17 cellular contexts compared by ENCODE assay signal in the genomic region with DNA sequence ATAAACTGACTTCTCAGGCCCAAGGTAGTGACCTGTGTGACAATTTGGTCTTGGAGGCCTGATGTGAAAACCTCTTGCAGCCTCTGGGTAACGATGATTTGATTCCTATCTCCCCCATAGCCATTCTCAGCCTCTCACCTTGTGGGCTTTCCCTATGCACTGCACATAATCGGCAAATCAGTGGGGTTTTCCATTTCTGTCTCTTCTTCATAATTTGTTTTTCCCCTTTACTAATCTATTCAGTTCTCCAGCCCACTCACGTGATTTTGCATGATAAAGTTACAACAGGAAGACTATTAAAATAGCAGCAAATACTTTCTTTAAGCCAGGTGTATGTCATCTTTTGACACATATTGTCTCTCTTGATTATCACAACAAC.
DNase-seq lines count a peak whose midpoint lies in the region; ATAC-seq and TF ChIP-seq lines count a peak whose summit lies in the region.
"Had no signal": no experiment of that assay in that cellular context is flagged by ENCODE, and none has a peak within 500 bp of the region (broad histone marks: within the 10 kb centered on the region; RNA-seq: fewer than 3 reads in every experiment).

No MANE protein-coding gene starts in this region.

- H3K27ac Mint-ChIP-seq in Caco-2 (ENCODE audit: unreplicated experiment) (peak overlapping the region; percentile 72), endothelial cell (ENCODE audit: unreplicated experiment) (no peak overlapping the region)
- H3K27ac Mint-ChIP-seq in naive thymus-derived CD4-positive, alpha-beta T cell = no peak overlapping the region

- BruUV-seq in Caco-2 (replicated peaks; lab: Mats Ljungman, UMichigan) = no TSS peak

- no peaks in the 10 kb centered on the region for H3K27me3 ChIP-seq in Caco-2 (replicated peaks; ENCODE audit: control insufficient read depth, insufficient read depth, low read length)
- H3K27me3 ChIP-seq in SJSA1 (replicated peaks) = no peaks in the 10 kb centered on the region
- no peaks in the 10 kb centered on the region for H3K27me3 ChIP-seq in naive thymus-derived CD4-positive, alpha-beta T cell (ENCODE audit: control insufficient read depth in 2 of 2, insufficient read depth in 2 of 2, low read length in 2 of 2)
- H3K27me3 ChIP-seq: cardiac muscle cell had no signal

- ATAC-seq in GM18861 (IDR thresholded peaks at IDR 0.05; ENCODE audit: unreplicated experiment) (peak; percentile 29), HG02798 (IDR thresholded peaks at IDR 0.05; ENCODE audit: poor library complexity, unreplicated experiment) (peak; percentile 44)
- no peak for ATAC-seq in naive thymus-derived CD4-positive, alpha-beta T cell

- POLR2A ChIA-PET in Caco-2 (lab: Charles Lee) = no interaction called here
- POLR2A ChIA-PET in naive thymus-derived CD4-positive, alpha-beta T cell (lab: Charles Lee) = no interaction called here

- DNase-seq in Caco-2 (no peak), SJSA1 (ENCODE audit: low read depth in 1 of 2, low spot score in 2 of 2) (no peak), NCI-H69 (lab: John Stamatoyannopoulos, UW) (no peak), occipital lobe (lab: John Stamatoyannopoulos, UW) (no peak), endothelial cell (ENCODE audit: low spot score) (no peak)
- DNase-seq in naive thymus-derived CD4-positive, alpha-beta T cell = no peak
- DNase-seq: activated CD4-positive, alpha-beta T cell treated with anti-CD3 and anti-CD28 coated beads for 48 hours; DND-41; erythroblast; Karpas-422; midbrain; NCI-H2081; stimulated activated naive CD4-positive, alpha-beta T cell had no signal

- H3K9me3 ChIP-seq in Caco-2 (no peaks in the 10 kb centered on the region), SJSA1 (replicated peaks) (no peaks in the 10 kb centered on the region)
- no peaks in the 10 kb centered on the region for H3K9me3 ChIP-seq in naive thymus-derived CD4-positive, alpha-beta T cell (ENCODE audit: control insufficient read depth in 2 of 3, low read length in 3 of 3)

- H3K27me3 Mint-ChIP-seq in Caco-2 (ENCODE audit: insufficient read depth, unreplicated experiment) (no peaks in the 10 kb centered on the region), endothelial cell (ENCODE audit: unreplicated experiment) (no peaks in the 10 kb centered on the region)
- H3K27me3 Mint-ChIP-seq in naive thymus-derived CD4-positive, alpha-beta T cell = no peaks in the 10 kb centered on the region
- H3K27me3 Mint-ChIP-seq: progenitor cell of endocrine pancreas had no signal

- peaks cover 9% of the 10 kb centered on the region for H3K9me3 Mint-ChIP-seq in Caco-2 (ENCODE audit: unreplicated experiment)
- H3K9me3 Mint-ChIP-seq in endothelial cell (ENCODE audit: unreplicated experiment) = no peaks in the 10 kb centered on the region
- peaks cover 0 to 8% (median 3%) of the 10 kb centered on the region in 11 donors for H3K9me3 Mint-ChIP-seq in naive thymus-derived CD4-positive, alpha-beta T cell

- CTCF ChIA-PET in Caco-2 (lab: Charles Lee) = no interaction called here
- CTCF ChIA-PET in naive thymus-derived CD4-positive, alpha-beta T cell (lab: Charles Lee) = no interaction called here

- TF ChIP-seq CTCF in Caco-2 (IDR thresholded peaks at IDR 0.05; ENCODE audit: insufficient read depth in 1 of 2, low read depth in 1 of 2, low read length in 1 of 2, severe bottlenecking in 1 of 2, unreplicated experiment in 1 of 2) = no peak
- TF ChIP-seq CTCF in endothelial cell (IDR thresholded peaks at IDR 0.05; ENCODE audit: unreplicated experiment) = no peak

- peak overlapping the region; percentile 81 for H3K27ac ChIP-seq in SJSA1
- H3K27ac ChIP-seq in naive thymus-derived CD4-positive, alpha-beta T cell (ENCODE audit: low read depth, low read length) = no peak overlapping the region
- H3K27ac ChIP-seq: cardiac muscle cell had no signal

- H3K4me3 Mint-ChIP-seq in Caco-2 (ENCODE audit: unreplicated experiment) = no peak overlapping the region
- no peak overlapping the region for H3K4me3 Mint-ChIP-seq in endothelial cell (ENCODE audit: unreplicated experiment)
- H3K4me3 Mint-ChIP-seq in naive thymus-derived CD4-positive, alpha-beta T cell = no peak overlapping the region

- H3K36me3 ChIP-seq in Caco-2 (ENCODE audit: control insufficient read depth, insufficient read depth, low read length) (no peaks in the 10 kb centered on the region), SJSA1 (no peaks in the 10 kb centered on the region)
- H3K36me3 ChIP-seq in naive thymus-derived CD4-positive, alpha-beta T cell (ENCODE audit: control insufficient read depth in 2 of 3, insufficient read depth in 3 of 3, low read length in 3 of 3) = no peaks in the 10 kb centered on the region
- H3K36me3 ChIP-seq: cardiac muscle cell had no signal

- H3K4me3 ChIP-seq in Caco-2 (ENCODE audit: low read depth, low read length) = no peak overlapping the region
- H3K4me3 ChIP-seq in SJSA1 = no peak overlapping the region
- no peak overlapping the region for H3K4me3 ChIP-seq in naive thymus-derived CD4-positive, alpha-beta T cell (ENCODE audit: low read length)
- H3K4me3 ChIP-seq: cardiac muscle cell had no signal

- H3K36me3 Mint-ChIP-seq in Caco-2 (ENCODE audit: insufficient read depth, unreplicated experiment) (peaks cover 7% of the 10 kb centered on the region), endothelial cell (ENCODE audit: low read depth, unreplicated experiment) (no peaks in the 10 kb centered on the region)
- H3K36me3 Mint-ChIP-seq in naive thymus-derived CD4-positive, alpha-beta T cell = no peaks in the 10 kb centered on the region

- intact Hi-C loops in Caco-2 (cut with micrococcal nuclease; ENCODE audit: unreplicated experiment) = no loop called here
- intact Hi-C loops in naive thymus-derived CD4-positive, alpha-beta T cell (cut with micrococcal nuclease) = no loop called here

- H3K4me1 Mint-ChIP-seq in Caco-2 (ENCODE audit: low read depth, unreplicated experiment) (peaks cover 31% of the 10 kb centered on the region), endothelial cell (ENCODE audit: unreplicated experiment) (no peaks in the 10 kb centered on the region)
- H3K4me1 Mint-ChIP-seq in naive thymus-derived CD4-positive, alpha-beta T cell = no peaks in the 10 kb centered on the region

- peaks cover 25% of the 10 kb centered on the region for H3K4me1 ChIP-seq in Caco-2
- H3K4me1 ChIP-seq in SJSA1 (replicated peaks) = peaks cover 48% of the 10 kb centered on the region
- H3K4me1 ChIP-seq in naive thymus-derived CD4-positive, alpha-beta T cell (ENCODE audit: control insufficient read depth in 2 of 2, insufficient read depth in 2 of 2, low read length in 2 of 2) = no peaks in the 10 kb centered on the region
